Comparison of ENCODE assay signal across 8 cellular contexts in the genomic region with DNA sequence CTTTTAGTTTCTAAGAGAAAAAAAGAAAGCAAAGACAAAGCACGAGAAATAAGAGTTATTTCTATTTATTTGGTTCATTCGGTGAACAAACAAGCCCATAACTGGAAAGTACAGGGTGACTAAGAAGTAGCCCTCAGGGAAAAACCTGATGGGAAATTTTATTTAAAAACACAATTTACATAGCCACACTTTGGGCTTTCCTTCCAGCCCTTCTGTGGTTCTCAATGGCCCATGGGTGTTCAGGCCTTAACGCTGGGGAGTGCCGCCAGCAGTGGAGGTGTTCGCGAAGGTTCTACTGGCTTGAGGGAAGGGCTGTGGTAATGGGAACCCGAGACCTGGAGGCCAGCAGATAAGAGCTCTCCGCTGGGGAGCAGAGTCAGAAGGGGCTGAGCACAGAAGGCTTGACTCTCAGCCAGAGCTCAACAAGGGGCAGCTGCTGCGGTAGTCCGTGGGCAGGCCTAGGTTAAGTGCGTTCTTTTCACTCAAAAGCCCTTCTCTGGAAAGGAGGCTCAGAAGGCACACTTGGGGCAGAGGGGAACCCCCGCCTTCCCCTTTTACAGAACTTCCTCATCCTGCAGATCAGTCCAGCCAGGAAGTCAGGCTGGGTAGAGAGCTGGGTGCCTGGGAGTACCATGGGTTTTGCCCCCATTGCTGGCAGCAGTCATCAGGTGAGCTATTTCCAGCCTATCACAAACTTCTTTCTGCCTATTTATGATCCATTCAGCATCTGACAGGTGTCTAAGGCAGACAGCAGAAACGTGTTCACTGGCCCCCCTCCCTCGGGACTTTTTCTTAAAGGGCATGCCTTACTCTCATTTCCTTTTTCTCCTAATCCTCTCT. TPM values are rescaled to one million over a fixed set of nuclear protein-coding genes. Genes with fewer than 3 reads are reported as not detected.
DNase-seq lines count a peak whose midpoint lies in the region; ATAC-seq and TF ChIP-seq lines count a peak whose summit lies in the region.

No MANE protein-coding gene starts in this region.

- WGBS in IMR-90 (ENCODE audit: extremely low coverage in 2 of 2, insufficient read length in 1 of 2), 2 experiments, result 60% methylated on average over 2 of the region's 14 CpGs; no CpG with 5 or more reads in 1 of the 2 experiments
- WGBS in hepatocyte (ENCODE audit: low lambda C conversion rate, missing lambda C conversion rate), result 81% methylated on average over 14 of the region's 14 CpGs

- H2BK5ac ChIP-seq in IMR-90 (ENCODE audit: low read depth, low read length, poor library complexity, severe bottlenecking), result no peak overlapping the region

- H3K4ac ChIP-seq in IMR-90 (ENCODE audit: low read depth, low read length), result no peak overlapping the region

- H3K27me3 Mint-ChIP-seq in activated B cell treated with CpG ODN at 0.5 μM for 24 hours (no peaks in the 10 kb centered on the region), neural crest cell (ENCODE audit: low read depth) (no peaks in the 10 kb centered on the region), immature natural killer cell (ENCODE audit: low read depth in 3 of 3) (peaks cover 9 to 19% (median 17%) of the 10 kb centered on the region in 3 donors)

- no peak overlapping the region for H3K23ac ChIP-seq in IMR-90 (ENCODE audit: low read depth, low read length)

- no peak overlapping the region for H2BK20ac ChIP-seq in IMR-90 (ENCODE audit: low read depth, low read length)

- H3K27ac Mint-ChIP-seq in activated B cell treated with CpG ODN at 0.5 μM for 24 hours (peak overlapping the region; percentile 97), neural crest cell (ENCODE audit: unreplicated experiment) (peak overlapping the region; percentile 62), immature natural killer cell (no peak overlapping the region)

- no peaks in the 10 kb centered on the region for H3K79me1 ChIP-seq in IMR-90 (ENCODE audit: low read depth in 1 of 2, low read length in 2 of 2)

- POLR2A ChIA-PET in IMR-90 (lab: Charles Lee; ENCODE audit: unreplicated experiment), result no interaction called here
- POLR2A ChIA-PET in activated B cell treated with CpG ODN at 0.5 μM for 24 hours (lab: Charles Lee), result interaction anchor here (1.0 to 10.5 kb wide), 16 partner anchors 8 to 1140 kb away, joined by 3 to 747 read pairs (median 10); partner anchors contain the start of genes CD83 and MCUR1

- H3K9me3 ChIP-seq in IMR-90 (ENCODE audit: control insufficient read depth, insufficient read depth, low read length) (peaks cover 8% of the 10 kb centered on the region), hepatocyte (ENCODE audit: low read depth) (no peaks in the 10 kb centered on the region)

- H2BK120ac ChIP-seq in IMR-90 (ENCODE audit: low read depth, low read length), result no peak overlapping the region

- BruUV-seq in IMR-90 (replicated peaks; lab: Mats Ljungman, UMichigan), result no TSS peak

- no peak overlapping the region for H2AK5ac ChIP-seq in IMR-90 (ENCODE audit: low read depth, low read length)

- H3K18ac ChIP-seq in IMR-90 (ENCODE audit: low read depth, low read length), result no peak overlapping the region

- H3K27ac ChIP-seq in IMR-90 (ENCODE audit: insufficient read depth, low read length) (no peak overlapping the region), hepatocyte (no peak overlapping the region)

- no peak overlapping the region for H3K9ac ChIP-seq in IMR-90 (ENCODE audit: low read depth, low read length)

- ATAC-seq in GM18502 (IDR thresholded peaks at IDR 0.05; ENCODE audit: poor library complexity, unreplicated experiment) (peak; percentile 77), GM21447 (IDR thresholded peaks at IDR 0.05; ENCODE audit: unreplicated experiment) (peak; percentile 76), IMR-90 (ENCODE audit: low read depth) (no peak), activated B cell treated with CpG ODN at 0.5 μM for 24 hours (ENCODE audit: low read depth) (peak; percentile 71)

- DNase-seq in IMR-90 (no peak), activated B cell treated with CpG ODN at 0.5 μM for 24 hours (peak; percentile 69), neural crest cell (ENCODE audit: low read depth, low spot score) (no peak), immature natural killer cell (no peak), RKO (ENCODE audit: low spot score) (no peak), hepatocyte (ENCODE audit: low spot score) (no peak)

- no peak for TF ChIP-seq RAD21 in IMR-90 (IDR thresholded peaks at IDR 0.05; ENCODE audit: low read length)

- H4K20me1 ChIP-seq in IMR-90 (ENCODE audit: insufficient read depth, low read length), result no peaks in the 10 kb centered on the region
- no peaks in the 10 kb centered on the region for H4K20me1 ChIP-seq in hepatocyte (ENCODE audit: insufficient read depth, poor library complexity, severe bottlenecking)

- H3K9me3 Mint-ChIP-seq in activated B cell treated with CpG ODN at 0.5 μM for 24 hours (peaks cover 4% of the 10 kb centered on the region), neural crest cell (peaks cover 7% of the 10 kb centered on the region), immature natural killer cell (peaks cover 0 to 11% (median 2%) of the 10 kb centered on the region in 6 donors)

- no peaks in the 10 kb centered on the region for H3K9me1 ChIP-seq in IMR-90 (ENCODE audit: insufficient read depth, low read length)

- H3K36me3 Mint-ChIP-seq in activated B cell treated with CpG ODN at 0.5 μM for 24 hours (ENCODE audit: low read depth) (peaks cover 6% of the 10 kb centered on the region), neural crest cell (ENCODE audit: low read depth) (peaks cover 2% of the 10 kb centered on the region), immature natural killer cell (peaks cover 0 to 6% (median 0%) of the 10 kb centered on the region in 3 donors)

- H3K9me2 ChIP-seq in hepatocyte (replicated peaks; ENCODE audit: insufficient read depth), result no peaks in the 10 kb centered on the region

- H3K4me3 Mint-ChIP-seq in activated B cell treated with CpG ODN at 0.5 μM for 24 hours (peak overlapping the region; percentile 79), neural crest cell (no peak overlapping the region), immature natural killer cell (no peak overlapping the region)

- H4K5ac ChIP-seq in IMR-90 (ENCODE audit: low read depth, low read length), result no peak overlapping the region

- H3K27me3 ChIP-seq in IMR-90 (ENCODE audit: control insufficient read depth, insufficient read depth, low read length) (peaks cover 31% of the 10 kb centered on the region), hepatocyte (no peaks in the 10 kb centered on the region)

- no peak overlapping the region for H4K91ac ChIP-seq in IMR-90 (ENCODE audit: insufficient read depth, low read depth, low read length)

- H2AK9ac ChIP-seq in IMR-90 (replicated peaks; ENCODE audit: low read depth, low read length, poor library complexity), result no peak overlapping the region

- TF ChIP-seq CTCF in IMR-90 (conservative IDR thresholded peaks at IDR 0.05; ENCODE audit: low read depth, low read length) (no peak), activated B cell treated with CpG ODN at 0.5 μM for 24 hours (IDR thresholded peaks at IDR 0.05) (no peak), neural crest cell (conservative IDR thresholded peaks at IDR 0.05) (no peak), hepatocyte (IDR thresholded peaks at IDR 0.05; ENCODE audit: poor library complexity) (no peak)

- H3K4me2 ChIP-seq in IMR-90 (ENCODE audit: low read depth, low read length) (no peak overlapping the region), hepatocyte (no peak overlapping the region)

- H3K36me3 ChIP-seq in IMR-90 (ENCODE audit: control insufficient read depth, insufficient read depth, low read length), result no peaks in the 10 kb centered on the region
- H3K36me3 ChIP-seq in hepatocyte (replicated peaks; ENCODE audit: insufficient read depth, low read depth), result no peaks in the 10 kb centered on the region

- H3K4me3 ChIP-seq in IMR-90 (ENCODE audit: insufficient read depth, low read depth, low read length) (no peak overlapping the region), hepatocyte (no peak overlapping the region)

- H2BK15ac ChIP-seq in IMR-90 (ENCODE audit: low read depth, low read length), result no peak overlapping the region

- H3K4me1 Mint-ChIP-seq in activated B cell treated with CpG ODN at 0.5 μM for 24 hours (peaks cover 67% of the 10 kb centered on the region), neural crest cell (no peaks in the 10 kb centered on the region), immature natural killer cell (peaks cover 4 to 8% of the 10 kb centered on the region in 2 donors)

- H3K56ac ChIP-seq in IMR-90 (ENCODE audit: extremely low read depth, insufficient read depth, low read length), result no peak overlapping the region

- CTCF ChIA-PET in IMR-90 (lab: Yijun Ruan, JAX), result no interaction called here
- CTCF ChIA-PET in activated B cell treated with CpG ODN at 0.5 μM for 24 hours (lab: Charles Lee), result interaction anchor here (1.3 to 3.8 kb wide), 7 partner anchors 10 to 43 kb away, joined by 4 to 40 read pairs (median 15); partner anchors contain the start of gene CD83

- no peaks in the 10 kb centered on the region for H3K79me2 ChIP-seq in hepatocyte

- no peak overlapping the region for H3K14ac ChIP-seq in IMR-90 (replicated peaks; ENCODE audit: low read depth, low read length)

- dilution Hi-C loops in IMR-90 (cut with HindIII; ENCODE audit: low sequenced_read_pairs, unreplicated experiment), result no loop called here

- peak overlapping the region; percentile 46 for H2AFZ ChIP-seq in IMR-90 (replicated peaks; ENCODE audit: low read length, poor library complexity)
- no peak overlapping the region for H2AFZ ChIP-seq in hepatocyte

- intact Hi-C loops in IMR-90 (cut with micrococcal nuclease) (no loop called here), activated B cell treated with CpG ODN at 0.5 μM for 24 hours (cut with micrococcal nuclease) (loop anchor here (1.0 to 2.0 kb wide), 4 partner anchors 9 to 33 kb away; partner anchors contain the start of gene CD83)

- no peak overlapping the region for H4K8ac ChIP-seq in IMR-90 (ENCODE audit: low read depth in 2 of 2, low read length in 2 of 2)

- TF ChIP-seq POLR2A in IMR-90 (IDR thresholded peaks at IDR 0.05; ENCODE audit: low read depth, low read length), result no peak

- in situ Hi-C loops in IMR-90 (cut with MboI; ENCODE audit: low sequenced_read_pairs), result no loop called here

- no peaks in the 10 kb centered on the region for H3K4me1 ChIP-seq in IMR-90 (ENCODE audit: control insufficient read depth, insufficient read depth, low read length)
- no peaks in the 10 kb centered on the region for H3K4me1 ChIP-seq in hepatocyte (ENCODE audit: insufficient read depth)

TF ChIP-seq in IMR-90, 13 proteins besides CTCF, POLR2A, EP300 and RAD21 (continues in another document):
- TF ChIP-seq MAZ (IDR thresholded peaks at IDR 0.05; ENCODE audit: borderline replicate concordance, low read depth, low read length) (no peak), CHD1 (IDR thresholded peaks at IDR 0.05; ENCODE audit: low read depth, low read length) (no peak), MAFK (IDR thresholded peaks at IDR 0.05; ENCODE audit: low read depth, low read length) (no peak)

RNA-seq across cellular contexts. Expression of gene CD83, which starts 8.8 kb away (rescaled TPM):
- 2.5 and 3.1 TPM in 2 replicates for total RNA-seq in IMR-90 (2012; rRNA removed)
- 2.0 TPM in 2 replicates for polyA plus RNA-seq in IMR-90 (2012; rRNA removed)
- polyA plus RNA-seq in IMR-90 (2012; cell fraction: cytosol; rRNA removed), result 0.92 and 1.3 TPM in 2 replicates
- 0.29 and 1.8 TPM in 2 replicates for polyA plus RNA-seq in IMR-90 (2012; cell fraction: nucleus; rRNA removed; ENCODE audit: low replicate concordance)
- total RNA-seq in activated B cell treated with CpG ODN at 0.5 μM for 24 hours, result 483 and 492 TPM in 2 replicates
- total RNA-seq in neural crest cell, result 7.1 and 7.9 TPM in 2 replicates
- 10 to 100 TPM in 1 of 3 donors, 1 to 10 TPM in 2; 3.3 to 11.8 (median 5.0) TPM for polyA plus RNA-seq in immature natural killer cell
- 3.9 and 6.2 TPM in 2 replicates for total RNA-seq in hepatocyte
- polyA plus RNA-seq in hepatocyte, result 6.2 and 6.6 TPM in 2 replicates

Comparison
In these comparisons a context has a peak if more than half of its experiments do, and no peak if none do; other contexts are left out.
1. H3K27ac Mint-ChIP-seq: peak in activated B cell treated with CpG ODN at 0.5 μM for 24 hours (single experiment) and neural crest cell (single experiment); none in immature natural killer cell (0 of 6).
2. RNA of gene CD83, which starts 8.8 kb away (total RNA-seq): 483 to 492 TPM in activated B cell treated with CpG ODN at 0.5 μM for 24 hours; 7.1 to 7.9 TPM in neural crest cell, 3.9 to 6.2 TPM in hepatocyte and 2.5 to 3.1 TPM in IMR-90; every median in the first group is over 10 times any median in the second.